In genomic region chr13:30094015-30094533, GRCh38 we compare ENCODE assay signal across 1 cellular context.
TF ChIP-seq lines count a peak whose summit lies in the region.

No MANE protein-coding gene starts in this region.

TF ChIP-seq in H1, 55 proteins besides CTCF, POLR2A, EP300 and RAD21:
- no peak for TF ChIP-seq EZH2 (IDR thresholded peaks at IDR 0.05; ENCODE audit: low read depth, low read length, severe bottlenecking)
- TF ChIP-seq TAF1 (IDR thresholded peaks at IDR 0.05; ENCODE audit: low read depth, low read length), result no peak
- no peak for TF ChIP-seq NANOG (IDR thresholded peaks at IDR 0.05; ENCODE audit: insufficient read depth, low read depth, low read length, poor library complexity, severe bottlenecking)
- TF ChIP-seq SP1 (IDR thresholded peaks at IDR 0.05; ENCODE audit: low read depth, low read length), result no peak
- no peak for TF ChIP-seq TEAD4 (IDR thresholded peaks at IDR 0.05; ENCODE audit: low read depth, low read length)
- no peak for TF ChIP-seq ZNF274 (IDR thresholded peaks at IDR 0.05; ENCODE audit: borderline replicate concordance, extremely low read depth, low read length)
- no peak for TF ChIP-seq CBX5 (IDR thresholded peaks at IDR 0.05; ENCODE audit: low read depth, low read length)
- no peak for TF ChIP-seq MAX (IDR thresholded peaks at IDR 0.05)
- no peak for TF ChIP-seq HDAC6 (IDR thresholded peaks at IDR 0.05; ENCODE audit: low read depth, low read length)
- TF ChIP-seq FOSL1 (IDR thresholded peaks at IDR 0.05; ENCODE audit: insufficient read depth, low read depth, low read length), result no peak
- TF ChIP-seq HDAC2 (IDR thresholded peaks at IDR 0.05; ENCODE audit: borderline replicate concordance in 1 of 2, low read depth in 2 of 2, low read length in 2 of 2), result no peak
- no peak for TF ChIP-seq BCL11A (IDR thresholded peaks at IDR 0.05; ENCODE audit: low read depth in 2 of 2, low read length in 2 of 2)
- no peak for TF ChIP-seq POU5F1 (IDR thresholded peaks at IDR 0.05; ENCODE audit: low read depth, low read length)
- no peak for TF ChIP-seq KDM5A (IDR thresholded peaks at IDR 0.05; ENCODE audit: low read length)
- TF ChIP-seq YY1 (IDR thresholded peaks at IDR 0.05; ENCODE audit: low read depth, low read length), result no peak
- no peak for TF ChIP-seq CHD7 (IDR thresholded peaks at IDR 0.05; ENCODE audit: insufficient replicate concordance, low read length)
- TF ChIP-seq KDM4A (IDR thresholded peaks at IDR 0.05; ENCODE audit: low read depth, low read length, severe bottlenecking), result no peak
- TF ChIP-seq TBP (IDR thresholded peaks at IDR 0.05; ENCODE audit: low read depth, low read length), result no peak
- TF ChIP-seq BRCA1 (IDR thresholded peaks at IDR 0.05; ENCODE audit: low read depth, low read length), result no peak
